8 cellular contexts compared by ENCODE assay signal in the genomic region with DNA sequence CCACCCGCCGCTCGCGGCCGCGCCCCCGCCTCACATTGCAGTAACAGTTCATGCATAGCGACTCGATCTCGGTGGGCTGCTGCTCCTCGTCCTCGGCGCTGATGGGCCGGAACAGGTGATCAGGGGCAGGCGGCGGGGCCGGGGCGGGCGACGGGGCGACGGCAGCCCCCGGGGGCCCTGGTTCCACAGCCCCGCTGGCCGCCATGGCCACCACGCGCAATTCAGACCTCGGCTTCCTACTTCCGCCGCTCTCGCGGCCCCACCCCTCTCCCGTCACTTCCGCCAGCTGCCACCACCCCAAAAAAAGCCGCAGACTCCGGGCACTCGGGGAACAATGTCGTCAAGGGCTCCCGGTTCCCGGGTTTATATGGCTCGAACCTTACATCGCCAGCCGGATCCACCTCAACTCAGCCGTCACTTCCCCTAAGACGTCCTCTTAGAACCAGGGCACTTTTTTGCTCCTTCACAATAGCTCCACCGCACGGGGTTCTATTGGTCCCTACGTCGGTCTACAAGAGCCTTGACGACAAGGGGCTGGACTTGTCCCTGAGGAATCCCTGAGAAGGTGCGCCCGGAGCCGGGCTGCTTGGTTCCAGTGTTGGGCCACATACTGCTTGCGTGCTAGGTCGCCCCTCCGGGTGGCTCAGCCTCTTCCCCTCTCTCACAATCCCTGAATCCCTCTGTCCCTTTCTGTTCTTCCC. TPM values are rescaled to one million over a fixed set of nuclear protein-coding genes. Genes with fewer than 3 reads are reported as not detected.
A peak's percentile ranks its signal among the peaks of the same experiment; 100 is the strongest.
DNase-seq lines count a peak whose midpoint lies in the region; ATAC-seq and TF ChIP-seq lines count a peak whose summit lies in the region.

TSS of gene ZPR1 (minus strand) at position 238 of the 701 bp plus-strand sequence. CDS start at position 205, 33 bp downstream.

- H3K4me1 Mint-ChIP-seq in activated T-cell treated with anti-CD3 and anti-CD28 coated beads, Interleukin-2, amount 50 U/mL, for 4 hours (ENCODE audit: low read depth), result peaks cover 53% of the 10 kb centered on the region

- in situ Hi-C loops in Caki2 (cut with HindIII; ENCODE audit: low pct_unique_long_range_greater_than_20kb, low sequenced_read_pairs), result no loop called here

- peak within 1 kb of the TSS; percentile 94 for H3K4me3 Mint-ChIP-seq in activated T-cell treated with anti-CD3 and anti-CD28 coated beads, Interleukin-2, amount 50 U/mL, for 4 hours

- H3K36me3 ChIP-seq in HUES6 (ENCODE audit: control insufficient read depth, insufficient read depth, low read length) (peaks cover 39% of the 10 kb centered on the region), muscle layer of colon (ENCODE audit: insufficient read depth, low read length) (peaks cover 35% of the 10 kb centered on the region)

- H3K9ac ChIP-seq in HUES6 (ENCODE audit: low read length) (peak within 1 kb of the TSS; percentile 66), muscle layer of colon (ENCODE audit: low read length) (peak within 1 kb of the TSS; percentile 34)

- no peaks in the 10 kb centered on the region for H3K9me3 Mint-ChIP-seq in activated T-cell treated with anti-CD3 and anti-CD28 coated beads, Interleukin-2, amount 50 U/mL, for 4 hours

- DNase-seq in Caki2 (ENCODE audit: low read depth), result peak; percentile 58
- peak; percentile 79 for DNase-seq in activated T-cell treated with anti-CD3 and anti-CD28 coated beads, Interleukin-2, amount 50 U/mL, for 4 hours
- DNase-seq in stimulated activated CD8-positive, alpha-beta memory T cell treated with anti-CD3 and anti-CD28 coated beads, Interleukin-7, amount 100 ng/mL, for 1 hour (ENCODE audit: low read depth in 2 of 2), result peak; percentile 72 to 74

- H3K27ac ChIP-seq in HUES6 (ENCODE audit: low read depth, low read length) (no peak within 1 kb of the TSS; the same call in 1 of the 2 replicates), muscle layer of colon (ENCODE audit: low read depth, low read length) (peak within 1 kb of the TSS; percentile 78)

- peak; percentile 86 for ATAC-seq in GM21381 (IDR thresholded peaks at IDR 0.05; ENCODE audit: unreplicated experiment)
- ATAC-seq in activated T-cell treated with anti-CD3 and anti-CD28 coated beads, Interleukin-2, amount 50 U/mL, for 4 hours, result peak; percentile 85 to 88
- peak; percentile 82 for ATAC-seq in esophagus mucosa

- H3K27me3 Mint-ChIP-seq in activated T-cell treated with anti-CD3 and anti-CD28 coated beads, Interleukin-2, amount 50 U/mL, for 4 hours (ENCODE audit: low read depth), result no peaks in the 10 kb centered on the region

- peaks cover 35% of the 10 kb centered on the region for H3K36me3 Mint-ChIP-seq in activated T-cell treated with anti-CD3 and anti-CD28 coated beads, Interleukin-2, amount 50 U/mL, for 4 hours (ENCODE audit: insufficient read depth)

- H3K9me3 ChIP-seq in HUES6 (ENCODE audit: control insufficient read depth, insufficient read depth, low read depth, low read length) (no peaks in the 10 kb centered on the region), muscle layer of colon (ENCODE audit: low read length) (no peaks in the 10 kb centered on the region)

- H3K4me1 ChIP-seq in HUES6 (ENCODE audit: control insufficient read depth, insufficient read depth, low read length) (peaks cover 13% of the 10 kb centered on the region), muscle layer of colon (ENCODE audit: insufficient read depth, low read length) (peaks cover 20% of the 10 kb centered on the region)

- H3K27me3 ChIP-seq in HUES6 (ENCODE audit: control insufficient read depth, insufficient read depth, low read length) (peaks cover 32% of the 10 kb centered on the region), muscle layer of colon (ENCODE audit: control insufficient read depth in 1 of 2, insufficient read depth in 2 of 2, low read length in 2 of 2) (no peaks in the 10 kb centered on the region)

- H3K4me3 ChIP-seq in HUES6 (ENCODE audit: low read depth, low read length) (peak within 1 kb of the TSS; percentile 95), muscle layer of colon (ENCODE audit: low read depth in 1 of 2, low read length in 2 of 2) (peak within 1 kb of the TSS; percentile 73 to 82)

TF ChIP-seq in PFSK-1, 5 proteins besides CTCF, POLR2A, EP300 and RAD21:
- TF ChIP-seq REST (IDR thresholded peaks at IDR 0.05; ENCODE audit: insufficient read depth in 1 of 2, low read depth in 2 of 2, low read length in 2 of 2) (no peak), TAF1 (IDR thresholded peaks at IDR 0.05; ENCODE audit: borderline replicate concordance, insufficient read depth, low read length) (peak; percentile 72; the same call in 1 of the 2 replicates), POLR2AphosphoS5 (IDR thresholded peaks at IDR 0.05; ENCODE audit: low read depth, low read length) (peak; percentile 85; the same call in 1 of the 2 replicates), SIN3A (IDR thresholded peaks at IDR 0.05; ENCODE audit: borderline replicate concordance, insufficient read depth, low read length) (peak; percentile 86; the same call in 1 of the 2 replicates), FOXP2 (optimal IDR thresholded peaks at IDR 0.05; ENCODE audit: borderline replicate concordance, extremely low read depth, extremely low read length, insufficient read depth) (no peak)

RNA-seq across cellular contexts. Expression of gene ZPR1, which starts in this region (rescaled TPM):
- 56.4 and 85.8 TPM in 2 replicates for total RNA-seq in Caki2 (2014; rRNA removed; shearing (Covaris generic); ENCODE audit: low replicate concordance)
- 138 TPM for polyA plus RNA-seq in PFSK-1 (2012; ENCODE audit: insufficient read length, low read depth)
- 100 to 1,000 TPM; 140 to 145 (median 142) TPM for total RNA-seq in activated T-cell treated with anti-CD3 and anti-CD28 coated beads, Interleukin-2, amount 50 U/mL, for 4 hours
- total RNA-seq in esophagus mucosa, result 42.3 TPM
